8 cellular contexts compared by ENCODE assay signal in the genomic region with DNA sequence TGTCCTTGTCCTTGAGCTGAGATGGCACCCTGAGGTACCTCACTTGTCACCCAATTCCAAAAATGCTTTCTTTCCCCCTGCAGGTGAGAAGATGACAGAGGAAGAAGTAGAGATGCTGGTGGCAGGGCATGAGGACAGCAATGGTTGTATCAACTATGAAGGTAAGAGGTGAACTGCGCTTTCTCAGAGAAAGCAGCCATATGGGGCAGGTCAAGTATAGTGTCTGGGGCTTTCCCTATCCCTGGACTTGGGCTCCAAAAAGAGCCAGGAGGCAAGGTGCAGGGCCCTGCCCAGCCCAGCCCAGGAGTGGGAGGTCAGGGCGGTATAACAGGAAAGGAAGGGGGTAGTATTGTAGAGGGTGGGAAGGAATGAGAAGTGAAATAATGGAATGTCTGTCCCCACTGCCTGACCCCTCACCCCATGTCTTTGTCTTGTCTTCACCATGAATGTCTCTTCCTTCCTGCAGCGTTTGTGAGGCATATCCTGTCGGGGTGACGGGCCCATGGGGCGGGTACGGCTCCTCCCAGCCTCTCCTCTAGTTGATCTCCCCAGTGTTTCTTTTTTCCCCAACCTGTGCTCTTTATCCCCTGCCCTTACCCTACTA. TPM values are rescaled to one million over a fixed set of nuclear protein-coding genes. Genes with fewer than 3 reads are reported as not detected.
DNase-seq lines count a peak whose midpoint lies in the region; ATAC-seq and TF ChIP-seq lines count a peak whose summit lies in the region.

No MANE protein-coding gene starts in this region.

- H2BK20ac ChIP-seq in H9 (ENCODE audit: low read depth, low read length, poor library complexity, severe bottlenecking), result no peak overlapping the region

- peaks cover 2% of the 10 kb centered on the region for H3K79me1 ChIP-seq in H9 (ENCODE audit: insufficient read depth, low read depth, low read length, poor library complexity, severe bottlenecking)

- no peak overlapping the region for H3K14ac ChIP-seq in H9 (ENCODE audit: insufficient read depth, low read length)

- no peak overlapping the region for H2BK12ac ChIP-seq in H9 (ENCODE audit: insufficient read length, low read depth, low read length)

- no peak overlapping the region for H3K18ac ChIP-seq in H9 (ENCODE audit: insufficient read length, low read depth, low read length)

- no peak overlapping the region for H3K23ac ChIP-seq in H9 (ENCODE audit: insufficient read length, low read depth, low read length)

- H3K27me3 Mint-ChIP-seq in H9 (ENCODE audit: low read depth), result peaks cover 10% of the 10 kb centered on the region; the same call in 1 of the 2 replicates
- no peaks in the 10 kb centered on the region for H3K27me3 Mint-ChIP-seq in natural killer cell (ENCODE audit: low read depth in 2 of 2)

- no peak for TF ChIP-seq CTCF in H9 (conservative IDR thresholded peaks at IDR 0.05)
- no peak for TF ChIP-seq CTCF in natural killer cell (IDR thresholded peaks at IDR 0.05)

- intact Hi-C loops in natural killer cell (cut with micrococcal nuclease), result no loop called here

- H3K27me3 ChIP-seq in H9 (ENCODE audit: insufficient read depth, low read length), result no peaks in the 10 kb centered on the region
- no peaks in the 10 kb centered on the region for H3K27me3 ChIP-seq in thymus (ENCODE audit: control insufficient read depth, insufficient read depth)

- H3K36me3 Mint-ChIP-seq in H9 (ENCODE audit: insufficient read depth in 1 of 3, low read depth in 3 of 3) (peaks cover 64 to 82% (median 72%) of the 10 kb centered on the region in 3 experiments), natural killer cell (no peaks in the 10 kb centered on the region)

- ATAC-seq in natural killer cell (peak; percentile 50 to 72 (median 57)), HG03442 (IDR thresholded peaks at IDR 0.05; ENCODE audit: unreplicated experiment) (no peak)

- peaks cover 15% of the 10 kb centered on the region for H3K23me2 ChIP-seq in H9 (ENCODE audit: insufficient read length, low read depth, low read length, poor library complexity, severe bottlenecking)

- H3T11ph ChIP-seq in H9 (ENCODE audit: low read length), result no peak overlapping the region

- peaks cover 3% of the 10 kb centered on the region; the same call in 1 of the 2 replicates for H3K79me2 ChIP-seq in H9 (ENCODE audit: insufficient read depth, low read length)

- H3K9ac ChIP-seq in H9 (ENCODE audit: extremely low read depth, insufficient read length, low read length), result peak overlapping the region; percentile 98

- no peaks in the 10 kb centered on the region for H3K9me3 ChIP-seq in H9 (ENCODE audit: control insufficient read depth, low read depth, low read length)
- no peaks in the 10 kb centered on the region for H3K9me3 ChIP-seq in thymus (ENCODE audit: control insufficient read depth)

- H3K9me3 Mint-ChIP-seq in H9, result peaks cover 0 to 4% of the 10 kb centered on the region in 2 experiments; a peak in 3 of 5 replicates
- H3K9me3 Mint-ChIP-seq in natural killer cell, result no peaks in the 10 kb centered on the region

- peak overlapping the region; percentile 62 for H3K4me3 ChIP-seq in thymus (ENCODE audit: low read length)

- no peak overlapping the region for H4K91ac ChIP-seq in H9 (ENCODE audit: insufficient read length, low read depth, low read length)

- H3K4ac ChIP-seq in H9 (ENCODE audit: low read depth, low read length), result no peak overlapping the region

- H2BK120ac ChIP-seq in H9 (ENCODE audit: low read depth, low read length, poor library complexity, severe bottlenecking), result no peak overlapping the region

- H3K4me1 ChIP-seq in H9 (ENCODE audit: insufficient read depth, low read length), result peaks cover 5% of the 10 kb centered on the region; the same call in 1 of the 2 replicates
- H3K4me1 ChIP-seq in thymus (ENCODE audit: control insufficient read depth, insufficient read depth, low read length), result peaks cover 26% of the 10 kb centered on the region

- no peak overlapping the region for H3K27ac ChIP-seq in H9 (ENCODE audit: insufficient read length, low read depth, low read length)
- peak overlapping the region; percentile 92 for H3K27ac ChIP-seq in thymus (ENCODE audit: low read depth)

- H2BK5ac ChIP-seq in H9 (ENCODE audit: insufficient read length, low read length), result no peak overlapping the region

- no peak overlapping the region for H2AFZ ChIP-seq in H9 (ENCODE audit: low read length)

- peak overlapping the region in 2 of 3 experiments; percentile 96 to 97; a peak in 4 of 7 replicates for H3K27ac Mint-ChIP-seq in H9
- H3K27ac Mint-ChIP-seq in natural killer cell, result peak overlapping the region; percentile 96 to 98

- no peak overlapping the region for H4K5ac ChIP-seq in H9 (ENCODE audit: insufficient read length, low read depth, low read length)

- H3K4me3 Mint-ChIP-seq in H9 (peak overlapping the region; percentile 93 to 96), natural killer cell (peak overlapping the region; percentile 96)

- no peak overlapping the region for H2BK15ac ChIP-seq in H9 (ENCODE audit: low read depth, low read length)

- H2AK5ac ChIP-seq in H9 (ENCODE audit: insufficient read length, low read length), result no peak overlapping the region

- peak overlapping the region; percentile 80 for H3K4me2 ChIP-seq in H9 (ENCODE audit: insufficient read depth, insufficient read length, low read length)

- DNase-seq in H9 (no peak), dermis blood vessel endothelial cell (peak; percentile 83), natural killer cell (peak; percentile 43), NCI-H446 treated with DMSO at 0.1 percent for 48 hours (lab: John Stamatoyannopoulos, UW) (no peak), GDM1 (lab: John Stamatoyannopoulos, UW) (no peak)
- DNase-seq in activated CD4-positive, CD25-positive, alpha-beta regulatory T cell treated with anti-CD3 and anti-CD28 coated beads, Interleukin-2, amount 50 U/mL, for 72 hours, result peak; percentile 56

- peaks cover 59% of the 10 kb centered on the region for H3K36me3 ChIP-seq in thymus (ENCODE audit: control insufficient read depth, insufficient read depth)

- WGBS in H9 (ENCODE audit: extremely low coverage, insufficient read length, low lambda C conversion rate), result no CpG with 5 or more reads among the region's 7 CpGs
- 46% methylated on average over 7 of the region's 7 CpGs for WGBS in thymus

- no peak overlapping the region for H4K8ac ChIP-seq in H9 (replicated peaks; ENCODE audit: insufficient read length, low read depth, low read length)

- H3K4me1 Mint-ChIP-seq in H9 (peaks cover 46 to 64% of the 10 kb centered on the region in 2 experiments), natural killer cell (peaks cover 48 to 62% of the 10 kb centered on the region in 2 donors)

- H3K56ac ChIP-seq in H9 (ENCODE audit: insufficient read length, low read depth, low read length), result no peak overlapping the region

- no peaks in the 10 kb centered on the region for H4K20me1 ChIP-seq in H9 (ENCODE audit: control insufficient read depth, insufficient read depth, insufficient read length)

RNA-seq across cellular contexts. Expression of gene MYL6, which starts 2.1 kb away (rescaled TPM):
- total RNA-seq in H9 (2021) (1,181 and 1,197 TPM in 2 replicates), dermis blood vessel endothelial cell (1,647 and 2,863 TPM in 2 replicates), natural killer cell (1,000 to 10,000 TPM in 2 of 3 donors, 100 to 1,000 TPM in 1; 881 to 1,204 (median 1,015) TPM)
- 2,137 TPM for polyA plus RNA-seq in thymus

RNA-seq across cellular contexts. Expression of gene MYL6B, which starts 7.9 kb away (rescaled TPM):
- 165 and 168 TPM in 2 replicates for total RNA-seq in H9 (2021)
- 80.8 and 96.8 TPM in 2 replicates for total RNA-seq in dermis blood vessel endothelial cell
- total RNA-seq in natural killer cell, result 1 to 10 TPM; 6.7 to 8.9 (median 7.4) TPM
- polyA plus RNA-seq in thymus, result 60.9 TPM

RNA-seq across cellular contexts. Expression of gene SMARCC2, which starts 29.0 kb away (rescaled TPM):
- total RNA-seq in H9 (2021) (85.0 and 86.9 TPM in 2 replicates), dermis blood vessel endothelial cell (47.5 and 51.2 TPM in 2 replicates), natural killer cell (100 to 1,000 TPM; 205 to 232 (median 210) TPM)
- polyA plus RNA-seq in thymus, result 25.9 TPM

RNA-seq across cellular contexts. Expression of gene ESYT1, which starts 32.2 kb away (rescaled TPM):
- total RNA-seq in H9 (2021) (111 and 112 TPM in 2 replicates), dermis blood vessel endothelial cell (400 and 456 TPM in 2 replicates), natural killer cell (100 to 1,000 TPM; 198 to 215 (median 199) TPM)
- polyA plus RNA-seq in thymus, result 39.2 TPM

RNA-seq across cellular contexts. Expression of gene ZC3H10, which starts 42.2 kb away (rescaled TPM):
- total RNA-seq in H9 (2021) (8.9 and 9.4 TPM in 2 replicates), dermis blood vessel endothelial cell (4.7 and 5.6 TPM in 2 replicates), natural killer cell (10 to 100 TPM; 12.0 to 24.3 (median 16.2) TPM)
- polyA plus RNA-seq in thymus, result 3.1 TPM

Comparison
In these comparisons a context has a peak if more than half of its experiments do, and no peak if none do; other contexts are left out.
1. DNase-seq: peak in activated CD4-positive, CD25-positive, alpha-beta regulatory T cell treated with anti-CD3 and anti-CD28 coated beads, Interleukin-2, amount 50 U/mL, for 72 hours (single experiment), dermis blood vessel endothelial cell (single experiment) and natural killer cell (single experiment); none in H9 (single experiment), NCI-H446 treated with DMSO at 0.1 percent for 48 hours (single experiment) and GDM1 (single experiment).